Comparison of ENCODE assay signal across 1 cellular context in genomic region chr1:38840281-38840680, GRCh38.
TF ChIP-seq lines count a peak whose summit lies in the region.

No MANE protein-coding gene starts in this region.

TF ChIP-seq in GM23338, 12 proteins besides CTCF, POLR2A, EP300 and RAD21:
- TF ChIP-seq ETS1 (IDR thresholded peaks at IDR 0.05) = no peak
- no peak for TF ChIP-seq ZNF114 (CRISPR knock-in tag; IDR thresholded peaks at IDR 0.05)
- TF ChIP-seq CREB1 (CRISPR knock-in tag; IDR thresholded peaks at IDR 0.05; ENCODE audit: low read depth) = no peak
- TF ChIP-seq POLR2AphosphoS5 (IDR thresholded peaks at IDR 0.05; ENCODE audit: low read depth) = no peak
- TF ChIP-seq EZH2phosphoT487 (IDR thresholded peaks at IDR 0.05; ENCODE audit: unreplicated experiment) = no peak
- TF ChIP-seq EZH2 (IDR thresholded peaks at IDR 0.05; ENCODE audit: low read depth, unreplicated experiment) = no peak
- TF ChIP-seq STAT1 (IDR thresholded peaks at IDR 0.05; ENCODE audit: unreplicated experiment) = no peak
- TF ChIP-seq NANOG (IDR thresholded peaks at IDR 0.05; ENCODE audit: borderline replicate concordance) = no peak
- no peak for TF ChIP-seq REST (IDR thresholded peaks at IDR 0.05; ENCODE audit: unreplicated experiment)
- no peak for TF ChIP-seq ZNF331 (CRISPR knock-in tag; IDR thresholded peaks at IDR 0.05; ENCODE audit: low read depth)
- TF ChIP-seq JUNB (IDR thresholded peaks at IDR 0.05; ENCODE audit: unreplicated experiment) = no peak
- no peak for TF ChIP-seq ZNF462 (CRISPR knock-in tag; IDR thresholded peaks at IDR 0.05)
TF ChIP-seq in GM23338: peak in this region for 0.
